In the genomic region with DNA sequence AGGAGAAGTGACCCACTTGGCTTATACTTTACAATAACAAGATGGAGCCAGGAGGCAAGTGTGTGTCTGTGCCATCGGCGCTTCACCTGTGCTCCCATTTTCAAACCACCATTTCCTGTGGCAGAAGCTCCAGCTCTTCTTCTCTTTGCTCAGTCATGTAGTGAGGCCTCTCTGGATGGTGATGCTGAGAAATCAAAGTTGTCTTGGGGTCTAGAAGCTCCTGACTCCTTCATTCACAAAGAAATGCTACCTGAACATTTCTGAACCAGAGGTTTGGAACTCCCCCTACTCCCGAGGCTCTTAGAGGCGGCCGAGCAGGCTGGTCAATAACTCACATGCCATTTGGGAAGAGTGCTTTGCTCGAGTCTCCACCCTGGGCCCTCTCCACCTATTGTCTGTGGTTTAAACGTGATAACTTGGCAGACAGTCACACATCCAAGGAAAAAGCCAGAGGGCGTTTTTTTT, we compare ENCODE assay signal across 1 cellular context.
TF ChIP-seq lines count a peak whose summit lies in the region.

No MANE protein-coding gene starts in this region.

TF ChIP-seq in WTC11, 78 proteins besides CTCF, POLR2A, EP300 and RAD21 (continued from another document):
- TF ChIP-seq, protein P1, sequence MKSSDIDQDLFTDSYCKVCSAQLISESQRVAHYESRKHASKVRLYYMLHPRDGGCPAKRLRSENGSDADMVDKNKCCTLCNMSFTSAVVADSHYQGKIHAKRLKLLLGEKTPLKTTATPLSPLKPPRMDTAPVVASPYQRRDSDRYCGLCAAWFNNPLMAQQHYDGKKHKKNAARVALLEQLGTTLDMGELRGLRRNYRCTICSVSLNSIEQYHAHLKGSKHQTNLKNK (CRISPR knock-in tag; IDR thresholded peaks at IDR 0.05), result no peak
